12 cellular contexts compared by ENCODE assay signal in genomic region chr13:94641432-94641941, GRCh38. TPM values are rescaled to one million over a fixed set of nuclear protein-coding genes. Genes with fewer than 3 reads are reported as not detected.
DNase-seq lines count a peak whose midpoint lies in the region; ATAC-seq and TF ChIP-seq lines count a peak whose summit lies in the region.
"Had no signal": no experiment of that assay in that cellular context is flagged by ENCODE, and none has a peak within 500 bp of the region (broad histone marks: within the 10 kb centered on the region; RNA-seq: fewer than 3 reads in every experiment).

No MANE protein-coding gene starts in this region.

- H3K4me1 Mint-ChIP-seq in activated T-helper 17 cell treated with anti-CD3 and anti-CD28 coated beads, Interleukin-2, amount 50 U/mL, for 72 hours = no peaks in the 10 kb centered on the region

- H3K9me3 ChIP-seq in body of pancreas (no peaks in the 10 kb centered on the region), mucosa of descending colon (no peaks in the 10 kb centered on the region)
- H3K9me3 ChIP-seq: HAP-1 had no signal

- no peaks in the 10 kb centered on the region for H3K36me3 Mint-ChIP-seq in activated T-helper 17 cell treated with anti-CD3 and anti-CD28 coated beads, Interleukin-2, amount 50 U/mL, for 72 hours (ENCODE audit: low read depth)

- TF ChIP-seq POLR2A in body of pancreas (IDR thresholded peaks at IDR 0.05) = no peak

- no peaks in the 10 kb centered on the region for H3K27me3 ChIP-seq in body of pancreas

- 54 to 68% methylated on average over 3 of the region's 3 CpGs for WGBS in body of pancreas, 2 donors

- no peak overlapping the region for H3K27ac ChIP-seq in body of pancreas
- H3K27ac ChIP-seq: coronary artery had no signal

- ATAC-seq in body of pancreas (peak; percentile 21), mucosa of descending colon (peak; percentile 81), HG02870 (IDR thresholded peaks at IDR 0.05; ENCODE audit: unreplicated experiment) (no peak), HG02798 (IDR thresholded peaks at IDR 0.05; ENCODE audit: poor library complexity, unreplicated experiment) (no peak)
- no peak for ATAC-seq in activated T-helper 17 cell treated with anti-CD3 and anti-CD28 coated beads, Interleukin-2, amount 50 U/mL, for 72 hours (replicated peaks)

- H3K27ac Mint-ChIP-seq in activated T-helper 17 cell treated with anti-CD3 and anti-CD28 coated beads, Interleukin-2, amount 50 U/mL, for 72 hours = no peak overlapping the region

- no peak overlapping the region for H3K4me3 Mint-ChIP-seq in activated T-helper 17 cell treated with anti-CD3 and anti-CD28 coated beads, Interleukin-2, amount 50 U/mL, for 72 hours

- DNase-seq in DMS53 (lab: John Stamatoyannopoulos, UW) = peak; percentile 87
- peak; percentile 89 for DNase-seq in NCI-H146 (lab: John Stamatoyannopoulos, UW)
- DNase-seq in body of pancreas = no peak
- DNase-seq in mucosa of descending colon = no peak
- DNase-seq in anterior cingulate cortex (lab: John Stamatoyannopoulos, UW) = no peak
- DNase-seq: activated CD4-positive, alpha-beta T cell treated with anti-CD3 and anti-CD28 coated beads for 4 hours; midbrain had no signal

- intact Hi-C loops in body of pancreas (cut with DNase I) = no loop called here
- intact Hi-C loops in mucosa of descending colon (cut with DNase I, micrococcal nuclease) = no loop called here

- H3K4me3 ChIP-seq in body of pancreas = no peak overlapping the region
- H3K4me3 ChIP-seq in mucosa of descending colon = no peak overlapping the region
- H3K4me3 ChIP-seq: coronary artery, HAP-1 had no signal

- no peaks in the 10 kb centered on the region for H3K9me3 Mint-ChIP-seq in activated T-helper 17 cell treated with anti-CD3 and anti-CD28 coated beads, Interleukin-2, amount 50 U/mL, for 72 hours

- no peaks in the 10 kb centered on the region for H3K4me1 ChIP-seq in body of pancreas
- no peaks in the 10 kb centered on the region for H3K4me1 ChIP-seq in mucosa of descending colon (ENCODE audit: low read depth)
- H3K4me1 ChIP-seq: HAP-1 had no signal

- TF ChIP-seq CTCF in body of pancreas (IDR thresholded peaks at IDR 0.05) = no peak
- no peak for TF ChIP-seq CTCF in mucosa of descending colon (IDR thresholded peaks at IDR 0.05)

- H3K36me3 ChIP-seq in body of pancreas (replicated peaks in 1 of 2; ENCODE audit: insufficient read depth in 1 of 2, low read depth in 2 of 2) (no peaks in the 10 kb centered on the region), mucosa of descending colon (ENCODE audit: low read depth) (no peaks in the 10 kb centered on the region)
- H3K36me3 ChIP-seq: HAP-1 had no signal

- H3K27me3 Mint-ChIP-seq in activated T-helper 17 cell treated with anti-CD3 and anti-CD28 coated beads, Interleukin-2, amount 50 U/mL, for 72 hours = no peaks in the 10 kb centered on the region

RNA-seq across cellular contexts. Expression of gene GPR180, which starts 39.8 kb away (rescaled TPM):
- total RNA-seq in body of pancreas (1 to 10 TPM; 4.6 to 6.0 TPM), mucosa of descending colon (1 to 10 TPM; 2.7 to 4.8 (median 3.8) TPM)
- total RNA-seq in activated T-helper 17 cell treated with anti-CD3 and anti-CD28 coated beads, Interleukin-2, amount 50 U/mL, for 72 hours = 1 to 10 TPM; 6.7 to 8.0 TPM

RNA-seq across cellular contexts. Expression of gene TGDS, which starts 45.5 kb away (rescaled TPM):
- 1 to 10 TPM; 6.0 to 8.2 TPM for total RNA-seq in body of pancreas
- total RNA-seq in mucosa of descending colon = 1 to 10 TPM; 6.7 to 8.7 (median 7.2) TPM
- total RNA-seq in activated T-helper 17 cell treated with anti-CD3 and anti-CD28 coated beads, Interleukin-2, amount 50 U/mL, for 72 hours = 10 to 100 TPM; 18.2 to 24.4 TPM

Comparison
In these comparisons a context has a peak if more than half of its experiments do, and no peak if none do; other contexts are left out.
1. DNase-seq: peak in DMS53 (single experiment) and NCI-H146 (single experiment); none in body of pancreas (0 of 4), mucosa of descending colon (0 of 3) and anterior cingulate cortex (0 of 58).
2. ATAC-seq: peak in body of pancreas (single experiment) and mucosa of descending colon (single experiment); none in HG02870 (single experiment), activated T-helper 17 cell treated with anti-CD3 and anti-CD28 coated beads, Interleukin-2, amount 50 U/mL, for 72 hours (single experiment) and HG02798 (single experiment).